In the genomic region with DNA sequence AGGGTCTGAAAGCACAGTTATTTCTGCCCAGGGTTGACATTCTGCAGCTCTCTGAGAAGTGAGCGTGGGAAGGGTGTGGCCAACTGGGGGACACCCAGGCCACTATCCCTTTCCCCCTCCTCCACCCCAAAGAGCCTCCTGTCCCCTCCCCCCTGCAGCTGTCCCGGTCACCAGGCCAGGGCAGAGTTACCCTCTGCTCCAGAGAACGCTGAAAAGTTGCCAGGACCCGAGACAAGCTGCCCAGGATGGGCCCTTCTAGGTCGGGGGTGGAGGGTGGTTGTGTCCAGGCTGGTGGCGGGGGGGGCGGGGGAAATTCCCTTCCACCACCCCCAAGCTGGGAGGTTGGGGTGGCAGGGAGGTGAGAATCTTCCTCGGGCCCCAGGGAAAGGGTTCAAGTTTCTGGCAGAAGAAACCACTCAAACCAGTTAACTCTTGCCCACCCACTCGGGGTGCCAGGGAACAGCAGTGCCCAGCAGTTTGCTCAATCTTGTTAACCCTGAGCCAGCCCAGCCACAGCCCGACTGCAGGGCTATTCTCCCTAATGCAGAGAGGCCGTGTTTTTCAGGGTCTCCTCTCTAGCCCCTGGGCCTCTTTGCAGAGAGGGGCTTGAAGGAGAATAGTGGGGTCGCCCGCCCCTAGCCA, we compare ENCODE assay signal across 8 cellular contexts. TPM values are rescaled to one million over a fixed set of nuclear protein-coding genes. Genes with fewer than 3 reads are reported as not detected.
DNase-seq lines count a peak whose midpoint lies in the region; ATAC-seq and TF ChIP-seq lines count a peak whose summit lies in the region.

No MANE protein-coding gene starts in this region.

- peaks cover 42% of the 10 kb centered on the region for H3K4me1 ChIP-seq in upper lobe of right lung

- H3K4me1 Mint-ChIP-seq in central memory CD8-positive, alpha-beta T cell: peaks cover 45% of the 10 kb centered on the region
- peaks cover 27% of the 10 kb centered on the region for H3K4me1 Mint-ChIP-seq in memory B cell

- no peaks in the 10 kb centered on the region for H3K9me3 Mint-ChIP-seq in central memory CD8-positive, alpha-beta T cell
- H3K9me3 Mint-ChIP-seq in memory B cell: no peaks in the 10 kb centered on the region

- no peak for ATAC-seq in central memory CD8-positive, alpha-beta T cell (replicated peaks; ENCODE audit: extremely low read depth, poor library complexity, severe bottlenecking)
- ATAC-seq in memory B cell (ENCODE audit: low read depth) (no peak), upper lobe of right lung (peak; percentile 2), GM21515 (IDR thresholded peaks at IDR 0.05; ENCODE audit: unreplicated experiment) (no peak)

- DNase-seq in EL (peak; percentile 41), OCI-M1 (lab: John Stamatoyannopoulos, UW) (peak; percentile 41), memory B cell (ENCODE audit: low spot score in 2 of 2) (no peak), upper lobe of right lung (peak; percentile 73), NCI-H146 (lab: John Stamatoyannopoulos, UW) (no peak), SK-N-DZ (ENCODE audit: low spot score) (no peak)
- no peak for DNase-seq in central memory CD8-positive, alpha-beta T cell (ENCODE audit: low spot score in 2 of 2)

- no peaks in the 10 kb centered on the region for H3K9me3 ChIP-seq in upper lobe of right lung

- H3K36me3 ChIP-seq in upper lobe of right lung: no peaks in the 10 kb centered on the region

- H3K27me3 Mint-ChIP-seq in central memory CD8-positive, alpha-beta T cell: no peaks in the 10 kb centered on the region
- H3K27me3 Mint-ChIP-seq in memory B cell: no peaks in the 10 kb centered on the region

- H3K27me3 ChIP-seq in upper lobe of right lung: no peaks in the 10 kb centered on the region

- peak overlapping the region; percentile 69 for H3K4me3 ChIP-seq in upper lobe of right lung

- H3K27ac Mint-ChIP-seq in central memory CD8-positive, alpha-beta T cell (ENCODE audit: low read depth): peak overlapping the region; percentile 94
- peak overlapping the region; percentile 97 for H3K27ac Mint-ChIP-seq in memory B cell

- no peak for TF ChIP-seq CTCF in upper lobe of right lung (IDR thresholded peaks at IDR 0.05)

- H3K36me3 Mint-ChIP-seq in central memory CD8-positive, alpha-beta T cell (ENCODE audit: insufficient read depth): peaks cover 18% of the 10 kb centered on the region
- peaks cover 5% of the 10 kb centered on the region for H3K36me3 Mint-ChIP-seq in memory B cell

- peak overlapping the region; percentile 88 for H3K4me3 Mint-ChIP-seq in central memory CD8-positive, alpha-beta T cell
- H3K4me3 Mint-ChIP-seq in memory B cell: peak overlapping the region; percentile 87

- intact Hi-C loops in upper lobe of right lung (cut with DNase I): no loop called here

- peak overlapping the region; percentile 80 for H3K27ac ChIP-seq in upper lobe of right lung

RNA-seq across cellular contexts. Expression of a gene that starts 0.6 kb away (rescaled TPM):
- 340 TPM for total RNA-seq in upper lobe of right lung
- 267 and 474 TPM in 2 replicates for polyA plus RNA-seq in SK-N-DZ (2014; cell fraction: cytosol; rRNA removed)
- 133 and 199 TPM in 2 replicates for polyA plus RNA-seq in SK-N-DZ (2014; cell fraction: nucleus; rRNA removed)

RNA-seq across cellular contexts. Expression of a gene that starts 10.1 kb away (rescaled TPM):
- 21.6 TPM for total RNA-seq in upper lobe of right lung
- 66.1 and 69.1 TPM in 2 replicates for polyA plus RNA-seq in SK-N-DZ (2014; cell fraction: cytosol; rRNA removed)
- polyA plus RNA-seq in SK-N-DZ (2014; cell fraction: nucleus; rRNA removed): 81.1 and 85.1 TPM in 2 replicates

RNA-seq across cellular contexts. Expression of a gene that starts 17.5 kb away (rescaled TPM):
- 6.1 TPM for total RNA-seq in upper lobe of right lung
- 118 and 143 TPM in 2 replicates for polyA plus RNA-seq in SK-N-DZ (2014; cell fraction: cytosol; rRNA removed)
- polyA plus RNA-seq in SK-N-DZ (2014; cell fraction: nucleus; rRNA removed): 74.2 and 93.5 TPM in 2 replicates

RNA-seq across cellular contexts. Expression of a gene that starts 20.8 kb away (rescaled TPM):
- 85.0 TPM for total RNA-seq in upper lobe of right lung
- polyA plus RNA-seq in SK-N-DZ (2014; cell fraction: cytosol; rRNA removed): 29.9 and 30.5 TPM in 2 replicates
- polyA plus RNA-seq in SK-N-DZ (2014; cell fraction: nucleus; rRNA removed): 38.1 and 57.4 TPM in 2 replicates

RNA-seq across cellular contexts. Expression of a gene that starts 36.6 kb away (rescaled TPM):
- total RNA-seq in upper lobe of right lung: 28.3 TPM
- polyA plus RNA-seq in SK-N-DZ (2014; cell fraction: cytosol; rRNA removed): 16.5 and 22.0 TPM in 2 replicates
- 17.6 and 25.1 TPM in 2 replicates for polyA plus RNA-seq in SK-N-DZ (2014; cell fraction: nucleus; rRNA removed)

Comparison
In these comparisons a context has a peak if more than half of its experiments do, and no peak if none do; other contexts are left out.
1. DNase-seq: peak in EL (single experiment), OCI-M1 (single experiment) and upper lobe of right lung (single experiment); none in central memory CD8-positive, alpha-beta T cell (0 of 2), memory B cell (0 of 2), NCI-H146 (single experiment) and SK-N-DZ (single experiment).